Comparison of ENCODE assay signal across 14 cellular contexts in the genomic region with DNA sequence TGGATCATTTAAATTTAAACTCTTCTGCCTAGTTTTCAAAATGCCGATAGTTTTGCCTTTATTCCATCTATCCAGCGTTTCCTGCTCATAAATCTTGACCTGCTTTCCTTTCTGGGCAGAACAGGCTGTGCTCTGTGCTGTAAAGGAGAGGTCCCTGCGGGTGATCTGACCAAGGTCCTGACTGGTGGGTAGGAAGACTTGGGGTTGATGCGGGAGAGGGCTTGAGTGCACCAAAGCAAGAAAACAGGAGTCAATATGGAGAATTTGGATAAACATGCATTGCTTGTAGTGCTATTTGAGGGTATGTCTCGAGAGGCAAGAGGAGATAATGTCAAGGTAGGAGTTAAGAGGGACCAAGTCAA.
DNase-seq lines count a peak whose midpoint lies in the region; ATAC-seq lines count a peak whose summit lies in the region.
"Had no signal": no experiment of that assay in that cellular context is flagged by ENCODE, and none has a peak within 500 bp of the region (broad histone marks: within the 10 kb centered on the region; RNA-seq: fewer than 3 reads in every experiment).

No MANE protein-coding gene starts in this region.

- ATAC-seq in GM18909 (IDR thresholded peaks at IDR 0.05; ENCODE audit: poor library complexity, unreplicated experiment) (peak; percentile 5), HG02571 (IDR thresholded peaks at IDR 0.05; ENCODE audit: unreplicated experiment) (peak; percentile 2), HG03571 (IDR thresholded peaks at IDR 0.05; ENCODE audit: unreplicated experiment) (peak; percentile 6), left colon (no peak)
- ATAC-seq: heart left ventricle, K562 had no signal

- DNase-seq in mesendoderm (peak; percentile 28), activated gamma-delta T cell (lab: John Stamatoyannopoulos, UW) (no peak), left colon (no peak)
- no peak for DNase-seq in stimulated activated CD4-positive, alpha-beta T cell treated with anti-CD3 and anti-CD28 coated beads, Interleukin-4, amount 100 ng/mL, for 4 hours
- no peak for DNase-seq in stimulated activated CD4-positive, alpha-beta T cell treated with anti-CD3 and anti-CD28 coated beads, Interleukin-12 subunit alpha, Interleukin-12 subunit beta, amount 100 ng/mL, for 4 hours
- DNase-seq: activated CD4-positive, alpha-beta T cell treated with anti-CD3 and anti-CD28 coated beads for 36 hours; heart left ventricle; NCI-H2081; thyroid gland had no signal

- H3K4me1 ChIP-seq in mesendoderm (ENCODE audit: control insufficient read depth, low read depth, low read length) = no peaks in the 10 kb centered on the region
- H3K4me1 ChIP-seq: thyroid gland had no signal

- H2BK15ac ChIP-seq in mesendoderm (replicated peaks; ENCODE audit: low read depth) = no peak overlapping the region

- no peak overlapping the region for H3K56ac ChIP-seq in mesendoderm (ENCODE audit: low read length)

- H4K5ac ChIP-seq in mesendoderm (ENCODE audit: low read length) = no peak overlapping the region

- H3K4ac ChIP-seq in mesendoderm (ENCODE audit: low read depth, low read length) = no peak overlapping the region

- H2BK120ac ChIP-seq in mesendoderm (ENCODE audit: low read depth, low read length) = no peak overlapping the region

- H3K9ac ChIP-seq in mesendoderm (ENCODE audit: low read length) = no peak overlapping the region

- no peaks in the 10 kb centered on the region for H3K79me2 ChIP-seq in mesendoderm (ENCODE audit: control insufficient read depth, insufficient read depth, low read length)

- no peak overlapping the region for H3K23ac ChIP-seq in mesendoderm (ENCODE audit: low read length)

- H2AK5ac ChIP-seq in mesendoderm (ENCODE audit: low read length) = no peak overlapping the region

- no peak overlapping the region for H3K18ac ChIP-seq in mesendoderm (ENCODE audit: low read length)

- no peaks in the 10 kb centered on the region for H3K79me1 ChIP-seq in mesendoderm (ENCODE audit: low read length)

- H2BK5ac ChIP-seq in mesendoderm (ENCODE audit: low read length) = no peak overlapping the region

- H4K8ac ChIP-seq in mesendoderm (ENCODE audit: low read depth, low read length) = no peak overlapping the region

- H3K27ac ChIP-seq in mesendoderm (ENCODE audit: low read depth, low read length) = no peak overlapping the region
- H3K27ac ChIP-seq: heart left ventricle, thyroid gland had no signal

- no peaks in the 10 kb centered on the region for H3K27me3 ChIP-seq in mesendoderm (ENCODE audit: insufficient read depth, low read length, poor library complexity)
- H3K27me3 ChIP-seq: heart left ventricle, thyroid gland had no signal

- no peak overlapping the region for H3K4me3 ChIP-seq in mesendoderm (ENCODE audit: low read length)
- H3K4me3 ChIP-seq: heart left ventricle, K562, smooth muscle cell, thyroid gland had no signal

- no peak overlapping the region for H3K4me2 ChIP-seq in mesendoderm (ENCODE audit: low read length)
- H3K4me2 ChIP-seq: smooth muscle cell had no signal

- no CpG with 5 or more reads among the region's 5 CpGs for WGBS in mesendoderm (ENCODE audit: extremely low coverage, insufficient coverage, low lambda C conversion rate)

- intact Hi-C loops in left colon (cut with DNase I, micrococcal nuclease) = no loop called here

- H3K36me3 ChIP-seq in mesendoderm (ENCODE audit: control insufficient read depth, insufficient read depth, low read length) = no peaks in the 10 kb centered on the region
- H3K36me3 ChIP-seq: heart left ventricle, thyroid gland had no signal
